In the genomic region with DNA sequence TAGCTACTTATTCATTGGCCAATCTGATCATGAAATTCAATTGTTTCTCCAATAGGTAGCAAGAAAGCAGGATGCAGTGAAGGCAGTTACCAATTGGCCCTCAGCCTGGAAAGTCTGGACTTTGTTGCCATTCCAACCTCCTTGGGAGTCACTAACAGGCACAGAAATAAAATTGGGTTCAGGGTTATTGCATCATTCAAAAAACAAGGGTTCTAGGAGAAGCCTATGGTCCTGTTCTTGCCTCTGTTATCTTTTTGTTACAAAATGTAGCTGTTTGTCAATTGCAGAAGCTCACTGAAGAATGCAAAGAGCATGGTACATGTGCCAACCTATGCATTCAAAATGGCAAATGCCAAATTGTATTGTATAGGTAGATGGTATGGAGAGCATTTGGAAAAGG, we compare ENCODE assay signal across 1 cellular context.
TF ChIP-seq lines count a peak whose summit lies in the region.

No MANE protein-coding gene starts in this region.

TF ChIP-seq in K562, 482 proteins besides CTCF, POLR2A, EP300 and RAD21 (continued from another document):
- TF ChIP-seq, protein P1, sequence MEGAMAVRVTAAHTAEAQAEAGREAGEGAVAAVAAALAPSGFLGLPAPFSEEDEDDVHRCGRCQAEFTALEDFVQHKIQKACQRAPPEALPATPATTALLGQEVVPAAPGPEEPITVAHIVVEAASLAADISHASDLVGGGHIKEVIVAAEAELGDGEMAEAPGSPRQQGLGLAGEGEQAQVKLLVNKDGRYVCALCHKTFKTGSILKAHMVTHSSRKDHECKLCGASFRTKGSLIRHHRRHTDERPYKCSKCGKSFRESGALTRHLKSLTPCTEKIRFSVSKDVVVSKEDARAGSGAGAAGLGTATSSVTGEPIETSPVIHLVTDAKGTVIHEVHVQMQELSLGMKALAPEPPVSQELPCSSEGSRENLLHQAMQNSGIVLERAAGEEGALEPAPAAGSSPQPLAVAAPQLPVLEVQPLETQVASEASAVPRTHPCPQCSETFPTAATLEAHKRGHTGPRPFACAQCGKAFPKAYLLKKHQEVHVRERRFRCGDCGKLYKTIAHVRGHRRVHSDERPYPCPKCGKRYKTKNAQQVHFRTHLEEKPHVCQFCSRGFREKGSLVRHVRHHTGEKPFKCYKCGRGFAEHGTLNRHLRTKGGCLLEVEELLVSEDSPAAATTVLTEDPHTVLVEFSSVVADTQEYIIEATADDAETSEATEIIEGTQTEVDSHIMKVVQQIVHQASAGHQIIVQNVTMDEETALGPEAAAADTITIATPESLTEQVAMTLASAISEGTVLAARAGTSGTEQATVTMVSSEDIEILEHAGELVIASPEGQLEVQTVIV (CRISPR knock-in tag; IDR thresholded peaks at IDR 0.05; ENCODE audit: borderline replicate concordance) = no peak
- TF ChIP-seq CEBPB (tag; IDR thresholded peaks at IDR 0.05) = 0 out of 2 replicates have a peak, but pooled peaks have one; percentile 23
- TF ChIP-seq ZNF644 (tag; IDR thresholded peaks at IDR 0.05; ENCODE audit: low read depth) = no peak
- TF ChIP-seq CBX1 (IDR thresholded peaks at IDR 0.05; ENCODE audit: low read depth) = no peak
- no peak for TF ChIP-seq ZNF134 (CRISPR knock-in tag; conservative IDR thresholded peaks at IDR 0.05)
- TF ChIP-seq, protein P2, sequence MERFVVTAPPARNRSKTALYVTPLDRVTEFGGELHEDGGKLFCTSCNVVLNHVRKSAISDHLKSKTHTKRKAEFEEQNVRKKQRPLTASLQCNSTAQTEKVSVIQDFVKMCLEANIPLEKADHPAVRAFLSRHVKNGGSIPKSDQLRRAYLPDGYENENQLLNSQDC (CRISPR knock-in tag; IDR thresholded peaks at IDR 0.05) = no peak
- no peak for TF ChIP-seq CEBPG (CRISPR knock-in tag; IDR thresholded peaks at IDR 0.05)
- TF ChIP-seq CEBPG (tag; conservative IDR thresholded peaks at IDR 0.05 in 1 of 2, IDR thresholded peaks at IDR 0.05 in 1 of 2) = peak; percentile 15 to 83; a peak in 2 of 4 replicates
TF ChIP-seq in K562: peak in this region for 5.
